ENCODE assay signal across 1 cellular context in the genomic region with DNA sequence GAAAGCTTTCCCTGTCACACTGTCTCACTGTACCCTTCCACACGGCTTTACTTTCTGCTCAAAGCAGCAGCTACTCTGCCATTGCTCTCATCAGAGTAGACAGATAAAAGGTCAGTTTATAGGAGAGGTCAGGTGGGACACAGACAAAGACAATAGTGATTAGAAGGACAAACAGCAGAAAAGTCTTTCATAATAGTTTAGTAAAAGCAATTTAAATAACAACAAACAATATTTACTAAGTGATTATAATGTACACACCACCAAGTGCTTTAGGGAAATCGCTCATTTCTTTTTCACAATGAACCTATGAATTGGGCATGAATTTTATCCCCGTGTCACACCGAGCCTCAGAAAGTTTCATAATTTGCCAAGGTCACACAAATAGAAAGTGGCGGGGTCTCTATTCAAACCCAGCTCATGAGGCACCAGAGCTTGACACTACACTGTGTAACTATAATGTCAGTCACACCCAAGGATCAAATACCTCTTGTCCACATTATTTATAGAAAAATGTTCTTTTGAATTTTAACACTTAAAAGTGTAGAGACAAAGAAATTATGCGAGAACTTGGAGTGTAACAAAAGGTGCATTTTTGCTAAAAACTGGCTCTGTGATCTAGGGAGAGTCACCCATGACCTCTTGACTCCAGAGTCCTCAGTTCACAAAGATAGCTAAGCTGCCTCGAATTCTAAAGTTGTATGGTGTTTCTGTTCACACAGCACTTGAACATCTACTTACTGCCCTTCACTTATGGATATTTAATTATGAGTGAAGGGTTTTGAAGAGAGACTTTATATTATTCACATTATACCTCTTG.
TF ChIP-seq lines count a peak whose summit lies in the region.

No MANE protein-coding gene starts in this region.

TF ChIP-seq in IMR-90, 13 proteins besides CTCF, POLR2A, EP300 and RAD21:
- TF ChIP-seq NFE2L2 (IDR thresholded peaks at IDR 0.05; ENCODE audit: low read depth, low read length) (no peak), SMC3 (IDR thresholded peaks at IDR 0.05; ENCODE audit: low read depth, low read length) (no peak), RFX5 (IDR thresholded peaks at IDR 0.05; ENCODE audit: low read depth, low read length) (no peak), MAZ (IDR thresholded peaks at IDR 0.05; ENCODE audit: borderline replicate concordance, low read depth, low read length) (no peak), CHD1 (IDR thresholded peaks at IDR 0.05; ENCODE audit: low read depth, low read length) (no peak), MXI1 (IDR thresholded peaks at IDR 0.05; ENCODE audit: borderline replicate concordance, low read depth, low read length) (no peak), BHLHE40 (IDR thresholded peaks at IDR 0.05; ENCODE audit: low read depth, low read length) (no peak), MAFK (IDR thresholded peaks at IDR 0.05; ENCODE audit: low read depth, low read length) (no peak), RCOR1 (IDR thresholded peaks at IDR 0.05; ENCODE audit: insufficient replicate concordance, low read length) (no peak), CEBPB (IDR thresholded peaks at IDR 0.05; ENCODE audit: low read depth, low read length) (no peak), FOS (IDR thresholded peaks at IDR 0.05; ENCODE audit: low read depth, low read length) (no peak)
- TF ChIP-seq, protein P1, sequence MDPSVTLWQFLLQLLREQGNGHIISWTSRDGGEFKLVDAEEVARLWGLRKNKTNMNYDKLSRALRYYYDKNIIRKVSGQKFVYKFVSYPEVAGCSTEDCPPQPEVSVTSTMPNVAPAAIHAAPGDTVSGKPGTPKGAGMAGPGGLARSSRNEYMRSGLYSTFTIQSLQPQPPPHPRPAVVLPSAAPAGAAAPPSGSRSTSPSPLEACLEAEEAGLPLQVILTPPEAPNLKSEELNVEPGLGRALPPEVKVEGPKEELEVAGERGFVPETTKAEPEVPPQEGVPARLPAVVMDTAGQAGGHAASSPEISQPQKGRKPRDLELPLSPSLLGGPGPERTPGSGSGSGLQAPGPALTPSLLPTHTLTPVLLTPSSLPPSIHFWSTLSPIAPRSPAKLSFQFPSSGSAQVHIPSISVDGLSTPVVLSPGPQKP (IDR thresholded peaks at IDR 0.05; ENCODE audit: borderline replicate concordance, low read depth, low read length) = no peak
- TF ChIP-seq, protein P2, sequence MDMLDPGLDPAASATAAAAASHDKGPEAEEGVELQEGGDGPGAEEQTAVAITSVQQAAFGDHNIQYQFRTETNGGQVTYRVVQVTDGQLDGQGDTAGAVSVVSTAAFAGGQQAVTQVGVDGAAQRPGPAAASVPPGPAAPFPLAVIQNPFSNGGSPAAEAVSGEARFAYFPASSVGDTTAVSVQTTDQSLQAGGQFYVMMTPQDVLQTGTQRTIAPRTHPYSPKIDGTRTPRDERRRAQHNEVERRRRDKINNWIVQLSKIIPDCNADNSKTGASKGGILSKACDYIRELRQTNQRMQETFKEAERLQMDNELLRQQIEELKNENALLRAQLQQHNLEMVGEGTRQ (IDR thresholded peaks at IDR 0.05; ENCODE audit: low read depth, low read length) = no peak
